In the genomic region with DNA sequence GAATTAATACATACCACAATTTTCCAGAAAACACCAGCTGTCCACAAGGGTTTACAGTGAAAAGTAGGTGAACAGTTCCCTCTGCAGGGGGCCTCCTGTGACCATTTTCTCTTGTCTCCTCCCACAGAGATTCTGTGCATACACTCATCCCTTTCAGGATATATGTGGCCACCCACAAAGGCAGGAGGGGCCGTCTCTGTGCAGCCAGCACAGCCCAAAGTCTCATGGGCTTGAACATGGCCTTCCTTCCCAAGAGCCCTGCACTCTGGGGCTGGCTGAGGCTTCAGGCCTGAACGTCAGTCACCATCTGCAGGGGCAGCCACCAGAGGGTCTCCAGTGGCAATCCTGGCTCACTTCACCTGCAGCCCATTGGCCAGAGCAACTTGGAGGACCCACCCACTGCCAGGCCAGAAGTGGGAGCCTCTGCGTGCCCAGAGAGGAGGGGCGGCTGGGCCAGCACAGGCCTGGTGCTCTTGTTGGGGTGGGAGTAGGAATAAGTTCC, we compare ENCODE assay signal across 1 cellular context.
A peak's percentile ranks its signal among the peaks of the same experiment; 100 is the strongest.
TF ChIP-seq lines count a peak whose summit lies in the region.

No MANE protein-coding gene starts in this region.

TF ChIP-seq in HepG2, 621 proteins besides CTCF, POLR2A, EP300 and RAD21 (continued from another document and continues in another):
- TF ChIP-seq HMGXB3 (CRISPR knock-in tag; IDR thresholded peaks at IDR 0.05; ENCODE audit: borderline replicate concordance) (no peak), SRF (IDR thresholded peaks at IDR 0.05; ENCODE audit: low read depth, low read length) (no peak), RXRB (CRISPR knock-in tag; IDR thresholded peaks at IDR 0.05; ENCODE audit: borderline replicate concordance) (peak; percentile 14; the same call in 1 of the 2 replicates), ZNF768 (CRISPR knock-in tag; IDR thresholded peaks at IDR 0.05) (peak; percentile 54), HNRNPLL (IDR thresholded peaks at IDR 0.05; ENCODE audit: low read depth, low read length, poor library complexity, severe bottlenecking) (no peak), THAP11 (CRISPR knock-in tag; IDR thresholded peaks at IDR 0.05) (no peak), LCORL (IDR thresholded peaks at IDR 0.05) (no peak), LCORL (CRISPR knock-in tag; IDR thresholded peaks at IDR 0.05) (no peak), ZFP1 (CRISPR knock-in tag; IDR thresholded peaks at IDR 0.05) (no peak), NFAT5 (CRISPR knock-in tag; IDR thresholded peaks at IDR 0.05) (no peak), MAF1 (CRISPR knock-in tag; IDR thresholded peaks at IDR 0.05; ENCODE audit: borderline replicate concordance) (no peak), AGO2 (optimal IDR thresholded peaks at IDR 0.05; ENCODE audit: low read depth, low read length) (peak; percentile 58), ZNF432 (CRISPR knock-in tag; IDR thresholded peaks at IDR 0.05; ENCODE audit: borderline replicate concordance) (no peak), MAFK (conservative IDR thresholded peaks at IDR 0.05 in 1 of 2, IDR thresholded peaks at IDR 0.05 in 1 of 2; ENCODE audit: low read length in 2 of 2) (no peak), RXRA (CRISPR knock-in tag; IDR thresholded peaks at IDR 0.05) (0 out of 2 replicates have a peak, but pooled peaks have one; percentile 28), ZNF678 (CRISPR knock-in tag; IDR thresholded peaks at IDR 0.05) (no peak), ZNF777 (CRISPR knock-in tag; IDR thresholded peaks at IDR 0.05) (peak; percentile 24; the same call in 1 of the 2 replicates), KDM5A (IDR thresholded peaks at IDR 0.05; ENCODE audit: borderline replicate concordance, low read length) (no peak), ATF6 (CRISPR knock-in tag; conservative IDR thresholded peaks at IDR 0.05) (no peak), TCF7L2 (IDR thresholded peaks at IDR 0.05; ENCODE audit: low read depth, low read length) (no peak), ZSCAN21 (CRISPR knock-in tag; IDR thresholded peaks at IDR 0.05; ENCODE audit: borderline replicate concordance) (no peak), ASH2L (IDR thresholded peaks at IDR 0.05; ENCODE audit: insufficient read length, low read depth, low read length) (no peak), AHR (CRISPR knock-in tag; IDR thresholded peaks at IDR 0.05) (no peak), ZNF282 (IDR thresholded peaks at IDR 0.05; ENCODE audit: partially characterized antibody) (no peak), ZNF326 (CRISPR knock-in tag; IDR thresholded peaks at IDR 0.05; ENCODE audit: borderline replicate concordance) (no peak), FUBP1 (CRISPR knock-in tag; IDR thresholded peaks at IDR 0.05; ENCODE audit: borderline replicate concordance) (no peak), ZNF33B (CRISPR knock-in tag; IDR thresholded peaks at IDR 0.05) (peak; percentile 40; the same call in 1 of the 2 replicates), SRSF1 (optimal IDR thresholded peaks at IDR 0.05; ENCODE audit: low read depth, low read length) (no peak), KDM2A (CRISPR knock-in tag; IDR thresholded peaks at IDR 0.05; ENCODE audit: borderline replicate concordance, low read depth) (peak; percentile 55; the same call in 1 of the 2 replicates), MTF1 (CRISPR knock-in tag; IDR thresholded peaks at IDR 0.05) (no peak), ZBTB3 (CRISPR knock-in tag; IDR thresholded peaks at IDR 0.05; ENCODE audit: borderline replicate concordance, low read depth) (no peak), MEIS1 (CRISPR knock-in tag; IDR thresholded peaks at IDR 0.05; ENCODE audit: borderline replicate concordance) (no peak)
- TF ChIP-seq, protein P1, sequence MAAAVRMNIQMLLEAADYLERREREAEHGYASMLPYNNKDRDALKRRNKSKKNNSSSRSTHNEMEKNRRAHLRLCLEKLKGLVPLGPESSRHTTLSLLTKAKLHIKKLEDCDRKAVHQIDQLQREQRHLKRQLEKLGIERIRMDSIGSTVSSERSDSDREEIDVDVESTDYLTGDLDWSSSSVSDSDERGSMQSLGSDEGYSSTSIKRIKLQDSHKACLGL (CRISPR knock-in tag; IDR thresholded peaks at IDR 0.05), result no peak
- TF ChIP-seq, protein P2, sequence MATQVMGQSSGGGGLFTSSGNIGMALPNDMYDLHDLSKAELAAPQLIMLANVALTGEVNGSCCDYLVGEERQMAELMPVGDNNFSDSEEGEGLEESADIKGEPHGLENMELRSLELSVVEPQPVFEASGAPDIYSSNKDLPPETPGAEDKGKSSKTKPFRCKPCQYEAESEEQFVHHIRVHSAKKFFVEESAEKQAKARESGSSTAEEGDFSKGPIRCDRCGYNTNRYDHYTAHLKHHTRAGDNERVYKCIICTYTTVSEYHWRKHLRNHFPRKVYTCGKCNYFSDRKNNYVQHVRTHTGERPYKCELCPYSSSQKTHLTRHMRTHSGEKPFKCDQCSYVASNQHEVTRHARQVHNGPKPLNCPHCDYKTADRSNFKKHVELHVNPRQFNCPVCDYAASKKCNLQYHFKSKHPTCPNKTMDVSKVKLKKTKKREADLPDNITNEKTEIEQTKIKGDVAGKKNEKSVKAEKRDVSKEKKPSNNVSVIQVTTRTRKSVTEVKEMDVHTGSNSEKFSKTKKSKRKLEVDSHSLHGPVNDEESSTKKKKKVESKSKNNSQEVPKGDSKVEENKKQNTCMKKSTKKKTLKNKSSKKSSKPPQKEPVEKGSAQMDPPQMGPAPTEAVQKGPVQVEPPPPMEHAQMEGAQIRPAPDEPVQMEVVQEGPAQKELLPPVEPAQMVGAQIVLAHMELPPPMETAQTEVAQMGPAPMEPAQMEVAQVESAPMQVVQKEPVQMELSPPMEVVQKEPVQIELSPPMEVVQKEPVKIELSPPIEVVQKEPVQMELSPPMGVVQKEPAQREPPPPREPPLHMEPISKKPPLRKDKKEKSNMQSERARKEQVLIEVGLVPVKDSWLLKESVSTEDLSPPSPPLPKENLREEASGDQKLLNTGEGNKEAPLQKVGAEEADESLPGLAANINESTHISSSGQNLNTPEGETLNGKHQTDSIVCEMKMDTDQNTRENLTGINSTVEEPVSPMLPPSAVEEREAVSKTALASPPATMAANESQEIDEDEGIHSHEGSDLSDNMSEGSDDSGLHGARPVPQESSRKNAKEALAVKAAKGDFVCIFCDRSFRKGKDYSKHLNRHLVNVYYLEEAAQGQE (IDR thresholded peaks at IDR 0.05; ENCODE audit: borderline replicate concordance in 1 of 2, low read depth in 1 of 2, low read length in 2 of 2), result no peak
- TF ChIP-seq, protein P3, sequence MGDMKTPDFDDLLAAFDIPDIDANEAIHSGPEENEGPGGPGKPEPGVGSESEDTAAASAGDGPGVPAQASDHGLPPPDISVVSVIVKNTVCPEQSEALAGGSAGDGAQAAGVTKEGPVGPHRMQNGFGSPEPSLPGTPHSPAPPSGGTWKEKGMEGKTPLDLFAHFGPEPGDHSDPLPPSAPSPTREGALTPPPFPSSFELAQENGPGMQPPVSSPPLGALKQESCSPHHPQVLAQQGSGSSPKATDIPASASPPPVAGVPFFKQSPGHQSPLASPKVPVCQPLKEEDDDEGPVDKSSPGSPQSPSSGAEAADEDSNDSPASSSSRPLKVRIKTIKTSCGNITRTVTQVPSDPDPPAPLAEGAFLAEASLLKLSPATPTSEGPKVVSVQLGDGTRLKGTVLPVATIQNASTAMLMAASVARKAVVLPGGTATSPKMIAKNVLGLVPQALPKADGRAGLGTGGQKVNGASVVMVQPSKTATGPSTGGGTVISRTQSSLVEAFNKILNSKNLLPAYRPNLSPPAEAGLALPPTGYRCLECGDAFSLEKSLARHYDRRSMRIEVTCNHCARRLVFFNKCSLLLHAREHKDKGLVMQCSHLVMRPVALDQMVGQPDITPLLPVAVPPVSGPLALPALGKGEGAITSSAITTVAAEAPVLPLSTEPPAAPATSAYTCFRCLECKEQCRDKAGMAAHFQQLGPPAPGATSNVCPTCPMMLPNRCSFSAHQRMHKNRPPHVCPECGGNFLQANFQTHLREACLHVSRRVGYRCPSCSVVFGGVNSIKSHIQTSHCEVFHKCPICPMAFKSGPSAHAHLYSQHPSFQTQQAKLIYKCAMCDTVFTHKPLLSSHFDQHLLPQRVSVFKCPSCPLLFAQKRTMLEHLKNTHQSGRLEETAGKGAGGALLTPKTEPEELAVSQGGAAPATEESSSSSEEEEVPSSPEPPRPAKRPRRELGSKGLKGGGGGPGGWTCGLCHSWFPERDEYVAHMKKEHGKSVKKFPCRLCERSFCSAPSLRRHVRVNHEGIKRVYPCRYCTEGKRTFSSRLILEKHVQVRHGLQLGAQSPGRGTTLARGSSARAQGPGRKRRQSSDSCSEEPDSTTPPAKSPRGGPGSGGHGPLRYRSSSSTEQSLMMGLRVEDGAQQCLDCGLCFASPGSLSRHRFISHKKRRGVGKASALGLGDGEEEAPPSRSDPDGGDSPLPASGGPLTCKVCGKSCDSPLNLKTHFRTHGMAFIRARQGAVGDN (CRISPR knock-in tag; IDR thresholded peaks at IDR 0.05), result peak; percentile 59
